Comparison of ENCODE assay signal across 8 cellular contexts in genomic region chr11:103110406-103110805, GRCh38. TPM values are rescaled to one million over a fixed set of nuclear protein-coding genes. Genes with fewer than 3 reads are reported as not detected.
A peak's percentile ranks its signal among the peaks of the same experiment; 100 is the strongest.
DNase-seq lines count a peak whose midpoint lies in the region; ATAC-seq and TF ChIP-seq lines count a peak whose summit lies in the region.

No MANE protein-coding gene starts in this region.

- peaks cover 13 to 39% (median 18%) of the 10 kb centered on the region in 10 experiments for H3K4me1 ChIP-seq in BLaER1 treated with 17β-estradiol and CSF1 and Interleukin-3, amounts not matched to agents 10 nM and 100 nM
- peaks cover 11% of the 10 kb centered on the region for H3K4me1 ChIP-seq in body of pancreas

- no peaks in the 10 kb centered on the region for H4K20me1 ChIP-seq in BLaER1 treated with 17β-estradiol and CSF1 and Interleukin-3, amounts not matched to agents 10 nM and 100 nM

- peak overlapping the region in 9 of 10 experiments; percentile 56 to 74 (median 71); a peak in 15 of 20 replicates for H3K4me3 ChIP-seq in BLaER1 treated with 17β-estradiol and CSF1 and Interleukin-3, amounts not matched to agents 10 nM and 100 nM
- H3K4me3 ChIP-seq in body of pancreas = peak overlapping the region in 1 of 2 donors; percentile 63

- peak; percentile 9 to 11 for DNase-seq in Kasumi-1 (lab: John Stamatoyannopoulos, UW)
- peak; percentile 74 for DNase-seq in dedifferentiated amniotic fluid mesenchymal stem cell (ENCODE audit: extremely low spot score)
- no peak for DNase-seq in natural killer cell
- DNase-seq in HK-2 (ENCODE audit: unreplicated experiment) = no peak
- no peak for DNase-seq in body of pancreas

- intact Hi-C loops in natural killer cell (cut with micrococcal nuclease) = no loop called here
- intact Hi-C loops in body of pancreas (cut with DNase I) = no loop called here

- no peaks in the 10 kb centered on the region for H3K27me3 ChIP-seq in BLaER1 treated with 17β-estradiol and CSF1 and Interleukin-3, amounts not matched to agents 10 nM and 100 nM
- no peaks in the 10 kb centered on the region for H3K27me3 ChIP-seq in body of pancreas

- H3K4me1 Mint-ChIP-seq in natural killer cell = peaks cover 13 to 17% of the 10 kb centered on the region in 2 donors

- TF ChIP-seq POLR2A in body of pancreas (IDR thresholded peaks at IDR 0.05) = no peak

- ATAC-seq in natural killer cell (no peak), HG02885 (IDR thresholded peaks at IDR 0.05; ENCODE audit: poor library complexity, unreplicated experiment) (no peak), GM21515 (IDR thresholded peaks at IDR 0.05; ENCODE audit: unreplicated experiment) (no peak), body of pancreas (no peak)

- no peak for TF ChIP-seq CTCF in natural killer cell (IDR thresholded peaks at IDR 0.05)
- no peak for TF ChIP-seq CTCF in body of pancreas (IDR thresholded peaks at IDR 0.05)

- H3K27me3 Mint-ChIP-seq in natural killer cell (ENCODE audit: low read depth in 2 of 2) = peaks cover 0 to 9% of the 10 kb centered on the region in 2 donors

- no peaks in the 10 kb centered on the region for H3K36me3 Mint-ChIP-seq in natural killer cell

- peak overlapping the region; percentile 85 to 99 for H3K27ac Mint-ChIP-seq in natural killer cell

- peak overlapping the region in 3 of 11 experiments; percentile 78 to 80 (median 78); a peak in 4 of 22 replicates for H3K9ac ChIP-seq in BLaER1 treated with 17β-estradiol and CSF1 and Interleukin-3, amounts not matched to agents 10 nM and 100 nM

- H3K4me3 Mint-ChIP-seq in natural killer cell = peak overlapping the region; percentile 95

- no peaks in the 10 kb centered on the region for H3K9me3 ChIP-seq in BLaER1 treated with 17β-estradiol and CSF1 and Interleukin-3, amounts not matched to agents 10 nM and 100 nM (replicated peaks in 1 of 11)
- H3K9me3 ChIP-seq in body of pancreas = no peaks in the 10 kb centered on the region

- no peaks in the 10 kb centered on the region for H3K9me3 Mint-ChIP-seq in natural killer cell

- H3K4me2 ChIP-seq in BLaER1 treated with 17β-estradiol and CSF1 and Interleukin-3, amounts not matched to agents 10 nM and 100 nM = peak overlapping the region; percentile 77 to 97 (median 90); a peak in 21 of 22 replicates

- H3K36me3 ChIP-seq in BLaER1 treated with 17β-estradiol and CSF1 and Interleukin-3, amounts not matched to agents 10 nM and 100 nM = peaks cover 0 to 11% (median 0%) of the 10 kb centered on the region in 11 experiments; a peak in 4 of 22 replicates
- H3K36me3 ChIP-seq in body of pancreas (replicated peaks in 1 of 2; ENCODE audit: insufficient read depth in 1 of 2, low read depth in 2 of 2) = no peaks in the 10 kb centered on the region

- H3K27ac ChIP-seq in BLaER1 treated with 17β-estradiol and CSF1 and Interleukin-3, amounts not matched to agents 10 nM and 100 nM = peak overlapping the region in 1 of 11 experiments; percentile 85; a peak in 2 of 22 replicates
- H3K27ac ChIP-seq in body of pancreas = no peak overlapping the region

RNA-seq across cellular contexts. Expression of gene DYNC2H1, which starts 1.2 kb away (rescaled TPM):
- total RNA-seq in natural killer cell = 1 to 10 TPM; 4.1 to 7.5 (median 4.4) TPM
- 10 to 100 TPM; 12.2 to 19.5 TPM for total RNA-seq in body of pancreas

RNA-seq across cellular contexts. Expression of gene DCUN1D5, which starts 18.4 kb away (rescaled TPM):
- 10 to 100 TPM; 11.2 to 16.8 (median 15.2) TPM for total RNA-seq in natural killer cell
- 10 to 100 TPM; 16.6 to 70.5 TPM for total RNA-seq in body of pancreas

Comparison
In these comparisons a context has a peak if more than half of its experiments do, and no peak if none do; other contexts are left out.
1. DNase-seq: peak in Kasumi-1 (2 of 2) and dedifferentiated amniotic fluid mesenchymal stem cell (single experiment); none in natural killer cell (single experiment), HK-2 (single experiment) and body of pancreas (0 of 4).